In the genomic region with DNA sequence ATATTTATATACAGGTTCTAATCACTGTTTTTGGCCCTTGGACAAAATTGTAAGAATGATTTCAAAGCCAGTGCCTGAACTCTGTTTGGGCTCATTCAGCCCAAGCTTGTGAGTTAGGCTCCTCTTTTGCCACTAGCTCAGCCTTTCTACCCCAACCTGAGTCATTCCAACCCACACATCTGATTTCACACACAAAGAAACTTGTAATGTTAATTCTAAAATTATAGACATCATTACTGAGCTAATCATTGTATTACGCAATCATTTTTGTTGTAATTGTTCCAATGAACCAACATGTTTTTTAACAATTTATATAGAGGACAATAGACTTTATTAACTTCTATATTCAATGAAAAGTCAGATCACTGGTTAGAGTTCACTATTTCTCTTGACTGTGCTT, we compare ENCODE assay signal across 1 cellular context.
TF ChIP-seq lines count a peak whose summit lies in the region.

No MANE protein-coding gene starts in this region.

TF ChIP-seq in K562, 482 proteins besides CTCF, POLR2A, EP300 and RAD21 (continued from another document):
- TF ChIP-seq, protein P1, sequence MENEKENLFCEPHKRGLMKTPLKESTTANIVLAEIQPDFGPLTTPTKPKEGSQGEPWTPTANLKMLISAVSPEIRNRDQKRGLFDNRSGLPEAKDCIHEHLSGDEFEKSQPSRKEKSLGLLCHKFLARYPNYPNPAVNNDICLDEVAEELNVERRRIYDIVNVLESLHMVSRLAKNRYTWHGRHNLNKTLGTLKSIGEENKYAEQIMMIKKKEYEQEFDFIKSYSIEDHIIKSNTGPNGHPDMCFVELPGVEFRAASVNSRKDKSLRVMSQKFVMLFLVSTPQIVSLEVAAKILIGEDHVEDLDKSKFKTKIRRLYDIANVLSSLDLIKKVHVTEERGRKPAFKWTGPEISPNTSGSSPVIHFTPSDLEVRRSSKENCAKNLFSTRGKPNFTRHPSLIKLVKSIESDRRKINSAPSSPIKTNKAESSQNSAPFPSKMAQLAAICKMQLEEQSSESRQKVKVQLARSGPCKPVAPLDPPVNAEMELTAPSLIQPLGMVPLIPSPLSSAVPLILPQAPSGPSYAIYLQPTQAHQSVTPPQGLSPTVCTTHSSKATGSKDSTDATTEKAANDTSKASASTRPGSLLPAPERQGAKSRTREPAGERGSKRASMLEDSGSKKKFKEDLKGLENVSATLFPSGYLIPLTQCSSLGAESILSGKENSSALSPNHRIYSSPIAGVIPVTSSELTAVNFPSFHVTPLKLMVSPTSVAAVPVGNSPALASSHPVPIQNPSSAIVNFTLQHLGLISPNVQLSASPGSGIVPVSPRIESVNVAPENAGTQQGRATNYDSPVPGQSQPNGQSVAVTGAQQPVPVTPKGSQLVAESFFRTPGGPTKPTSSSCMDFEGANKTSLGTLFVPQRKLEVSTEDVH (IDR thresholded peaks at IDR 0.05; ENCODE audit: low read depth, partially characterized antibody): no peak
- TF ChIP-seq, protein P2, sequence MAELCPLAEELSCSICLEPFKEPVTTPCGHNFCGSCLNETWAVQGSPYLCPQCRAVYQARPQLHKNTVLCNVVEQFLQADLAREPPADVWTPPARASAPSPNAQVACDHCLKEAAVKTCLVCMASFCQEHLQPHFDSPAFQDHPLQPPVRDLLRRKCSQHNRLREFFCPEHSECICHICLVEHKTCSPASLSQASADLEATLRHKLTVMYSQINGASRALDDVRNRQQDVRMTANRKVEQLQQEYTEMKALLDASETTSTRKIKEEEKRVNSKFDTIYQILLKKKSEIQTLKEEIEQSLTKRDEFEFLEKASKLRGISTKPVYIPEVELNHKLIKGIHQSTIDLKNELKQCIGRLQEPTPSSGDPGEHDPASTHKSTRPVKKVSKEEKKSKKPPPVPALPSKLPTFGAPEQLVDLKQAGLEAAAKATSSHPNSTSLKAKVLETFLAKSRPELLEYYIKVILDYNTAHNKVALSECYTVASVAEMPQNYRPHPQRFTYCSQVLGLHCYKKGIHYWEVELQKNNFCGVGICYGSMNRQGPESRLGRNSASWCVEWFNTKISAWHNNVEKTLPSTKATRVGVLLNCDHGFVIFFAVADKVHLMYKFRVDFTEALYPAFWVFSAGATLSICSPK (IDR thresholded peaks at IDR 0.05; ENCODE audit: borderline replicate concordance): no peak
- TF ChIP-seq, protein P3, sequence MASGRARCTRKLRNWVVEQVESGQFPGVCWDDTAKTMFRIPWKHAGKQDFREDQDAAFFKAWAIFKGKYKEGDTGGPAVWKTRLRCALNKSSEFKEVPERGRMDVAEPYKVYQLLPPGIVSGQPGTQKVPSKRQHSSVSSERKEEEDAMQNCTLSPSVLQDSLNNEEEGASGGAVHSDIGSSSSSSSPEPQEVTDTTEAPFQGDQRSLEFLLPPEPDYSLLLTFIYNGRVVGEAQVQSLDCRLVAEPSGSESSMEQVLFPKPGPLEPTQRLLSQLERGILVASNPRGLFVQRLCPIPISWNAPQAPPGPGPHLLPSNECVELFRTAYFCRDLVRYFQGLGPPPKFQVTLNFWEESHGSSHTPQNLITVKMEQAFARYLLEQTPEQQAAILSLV (tag; IDR thresholded peaks at IDR 0.05): peak; percentile 38; the same call in 1 of the 2 replicates
- TF ChIP-seq ZBED1 (IDR thresholded peaks at IDR 0.05): no peak
- no peak for TF ChIP-seq ZNF76 (CRISPR knock-in tag; IDR thresholded peaks at IDR 0.05; ENCODE audit: borderline replicate concordance)
- no peak for TF ChIP-seq MCM7 (IDR thresholded peaks at IDR 0.05)
- no peak for TF ChIP-seq DNMT1 (IDR thresholded peaks at IDR 0.05)
TF ChIP-seq in K562: peak in this region for 3.
